In genomic region chr12:45674181-45674580, GRCh38 we compare ENCODE assay signal across 27 cellular contexts. TPM values are rescaled to one million over a fixed set of nuclear protein-coding genes. Genes with fewer than 3 reads are reported as not detected.
DNase-seq lines count a peak whose midpoint lies in the region; ATAC-seq and TF ChIP-seq lines count a peak whose summit lies in the region.
"Had no signal": no experiment of that assay in that cellular context is flagged by ENCODE, and none has a peak within 500 bp of the region (broad histone marks: within the 10 kb centered on the region; RNA-seq: fewer than 3 reads in every experiment).

No MANE protein-coding gene starts in this region.

- peaks cover 2 to 32% (median 3%) of the 10 kb centered on the region in 3 donors for H3K4me1 ChIP-seq in gastroesophageal sphincter
- H3K4me1 ChIP-seq: pancreas had no signal

- H3K36me3 ChIP-seq in gastroesophageal sphincter (no peaks in the 10 kb centered on the region), WERI-Rb-1 (no peaks in the 10 kb centered on the region), MG63 (no peaks in the 10 kb centered on the region)
- H3K36me3 ChIP-seq: pancreas, spleen, upper lobe of right lung had no signal

- TF ChIP-seq CTCF in gastroesophageal sphincter (IDR thresholded peaks at IDR 0.05), result no peak
- no peak for TF ChIP-seq CTCF in WERI-Rb-1 (IDR thresholded peaks at IDR 0.05; ENCODE audit: low read depth, low read length)

- H3K27me3 ChIP-seq in gastroesophageal sphincter (no peaks in the 10 kb centered on the region), WERI-Rb-1 (ENCODE audit: insufficient read depth, low read depth, severe bottlenecking) (no peaks in the 10 kb centered on the region), MG63 (no peaks in the 10 kb centered on the region)
- H3K27me3 ChIP-seq: body of pancreas, dorsolateral prefrontal cortex, pancreas, spleen, upper lobe of right lung had no signal

- DNase-seq in DMS79 treated with DMSO at 0.1 percent for 48 hours (lab: John Stamatoyannopoulos, UW) (peak; percentile 68), DMS79 (lab: John Stamatoyannopoulos, UW) (no peak), WERI-Rb-1 (no peak), MG63 (no peak), islet precursor cell (no peak), NCI-H1694 treated with DMSO at 0.1 percent for 48 hours (lab: John Stamatoyannopoulos, UW) (no peak)
- DNase-seq: activated CD4-positive, alpha-beta T cell treated with anti-CD3 and anti-CD28 coated beads for 48 hours; activated gamma-delta T cell; activated naive CD8-positive, alpha-beta T cell treated with anti-CD3 and anti-CD28 coated beads, Interleukin-2, amount 10 ng/mL, durations not matched to agents 7 days and 5 days; activated T-cell treated with anti-CD3 and anti-CD28 coated beads, Interleukin-2, amount 50 U/mL, for 24 hours; CD4-positive, CD25-positive, alpha-beta regulatory T cell; dorsolateral prefrontal cortex; MM.1S; NCI-H1417 treated with DMSO at 0.1 percent for 48 hours; nephron progenitor cell; retina; spleen; stimulated activated CD4-positive, alpha-beta T cell treated with anti-CD3 and anti-CD28 coated beads, Interleukin-4, amount 100 ng/mL, for 24 hours had no signal

- TF ChIP-seq POLR2A in gastroesophageal sphincter (IDR thresholded peaks at IDR 0.05), result no peak

- H3K9me3 ChIP-seq in gastroesophageal sphincter, result no peaks in the 10 kb centered on the region
- H3K9me3 ChIP-seq in WERI-Rb-1 (ENCODE audit: severe bottlenecking), result no peaks in the 10 kb centered on the region
- no peaks in the 10 kb centered on the region for H3K9me3 ChIP-seq in MG63
- H3K9me3 ChIP-seq: body of pancreas, pancreas, spleen, upper lobe of right lung had no signal

- H3K4me3 ChIP-seq in gastroesophageal sphincter, result no peak overlapping the region
- H3K4me3 ChIP-seq in WERI-Rb-1 (ENCODE audit: low read depth, low read length), result no peak overlapping the region
- no peak overlapping the region for H3K4me3 ChIP-seq in MG63
- H3K4me3 ChIP-seq: body of pancreas, dorsolateral prefrontal cortex, pancreas, spleen, upper lobe of right lung had no signal

- ATAC-seq in SK-N-SH treated with all-trans-retinoic acid at 6 μM for 48 hours (peak; percentile 43), gastroesophageal sphincter (no peak)
- ATAC-seq: body of pancreas; HCT116; stimulated activated effector memory CD8-positive, alpha-beta T cell treated with anti-CD3 and anti-CD28 coated beads, Interleukin-12 subunit alpha, Interleukin-12 subunit beta, amount 100 ng/mL, for 72 hours had no signal

- no peak for TF ChIP-seq EP300 in gastroesophageal sphincter (IDR thresholded peaks at IDR 0.05)

- H3K27ac ChIP-seq in gastroesophageal sphincter, result peak overlapping the region in 3 of 4 donors; percentile 19 to 28 (median 23)
- no peak overlapping the region for H3K27ac ChIP-seq in WERI-Rb-1
- H3K27ac ChIP-seq: 22Rv1, body of pancreas, dorsolateral prefrontal cortex, pancreas, RWPE1, spleen, upper lobe of right lung had no signal

TF ChIP-seq in SK-N-SH treated with all-trans-retinoic acid at 6 μM for 48 hours, 23 proteins besides CTCF, POLR2A, EP300 and RAD21:
- TF ChIP-seq GLIS3 (CRISPR knock-in tag; IDR thresholded peaks at IDR 0.05) (no peak), CSRNP3 (CRISPR knock-in tag; IDR thresholded peaks at IDR 0.05) (no peak), ZNF70 (CRISPR knock-in tag; IDR thresholded peaks at IDR 0.05) (no peak), TSHZ2 (CRISPR knock-in tag; IDR thresholded peaks at IDR 0.05) (no peak), OSR1 (CRISPR knock-in tag; IDR thresholded peaks at IDR 0.05) (no peak), ESRRG (CRISPR knock-in tag; IDR thresholded peaks at IDR 0.05) (no peak), TCF4 (CRISPR knock-in tag; IDR thresholded peaks at IDR 0.05; ENCODE audit: borderline replicate concordance) (no peak), ZFP3 (CRISPR knock-in tag; IDR thresholded peaks at IDR 0.05) (no peak), CSDC2 (CRISPR knock-in tag; IDR thresholded peaks at IDR 0.05) (no peak), BACH2 (CRISPR knock-in tag; IDR thresholded peaks at IDR 0.05; ENCODE audit: borderline replicate concordance) (no peak), POU6F1 (CRISPR knock-in tag; IDR thresholded peaks at IDR 0.05; ENCODE audit: borderline replicate concordance, low read depth) (no peak), ARNTL (CRISPR knock-in tag; IDR thresholded peaks at IDR 0.05; ENCODE audit: borderline replicate concordance, low read depth) (no peak), CREB5 (CRISPR knock-in tag; IDR thresholded peaks at IDR 0.05; ENCODE audit: low read depth) (no peak), SNAI2 (CRISPR knock-in tag; IDR thresholded peaks at IDR 0.05) (no peak), TOX (CRISPR knock-in tag; IDR thresholded peaks at IDR 0.05; ENCODE audit: borderline replicate concordance) (no peak)

RNA-seq across cellular contexts. Expression of gene ARID2, which starts 55.3 kb away (rescaled TPM):
- 10 to 100 TPM; 28.9 to 49.0 (median 32.1) TPM for total RNA-seq in gastroesophageal sphincter
- 8.8 and 10.5 TPM in 2 replicates for total RNA-seq in MG63 (2014; rRNA removed; shearing (Covaris generic); ENCODE audit: low replicate concordance)
